Comparison of ENCODE assay signal across 10 cellular contexts in genomic region chr5:96721351-96721970, GRCh38. TPM values are rescaled to one million over a fixed set of nuclear protein-coding genes. Genes with fewer than 3 reads are reported as not detected.
A peak's percentile ranks its signal among the peaks of the same experiment; 100 is the strongest.
DNase-seq lines count a peak whose midpoint lies in the region; ATAC-seq, FAIRE-seq and TF ChIP-seq lines count a peak whose summit lies in the region.
"Had no signal": no experiment of that assay in that cellular context is flagged by ENCODE, and none has a peak within 500 bp of the region (broad histone marks: within the 10 kb centered on the region; RNA-seq: fewer than 3 reads in every experiment).

No MANE protein-coding gene starts in this region.

- peaks cover 69% of the 10 kb centered on the region for H3K79me2 ChIP-seq in astrocyte (ENCODE audit: insufficient read depth, low read length)

- H3K4me2 ChIP-seq in astrocyte (ENCODE audit: low read length) = no peak overlapping the region

- H3K27ac Mint-ChIP-seq in astrocyte (ENCODE audit: unreplicated experiment) = no peak overlapping the region

- no peaks in the 10 kb centered on the region for H3K27me3 Mint-ChIP-seq in astrocyte (ENCODE audit: low read depth, unreplicated experiment)

- peaks cover 8% of the 10 kb centered on the region for H3K36me3 Mint-ChIP-seq in astrocyte (ENCODE audit: low read depth, unreplicated experiment)

- H3K9me3 Mint-ChIP-seq in astrocyte (ENCODE audit: unreplicated experiment) = no peaks in the 10 kb centered on the region

- peak; percentile 13 to 72 for ATAC-seq in left cardiac atrium

- H3K9me3 ChIP-seq in HEK293 (ENCODE audit: control insufficient read depth, insufficient read depth, low read depth, low read length) = no peaks in the 10 kb centered on the region
- H3K9me3 ChIP-seq in astrocyte (ENCODE audit: insufficient read depth, low read depth, low read length) = no peaks in the 10 kb centered on the region
- H3K9me3 ChIP-seq in suprapubic skin = no peaks in the 10 kb centered on the region
- no peaks in the 10 kb centered on the region for H3K9me3 ChIP-seq in testis

- H3K27me3 ChIP-seq in astrocyte (ENCODE audit: insufficient read depth, low read length) (no peaks in the 10 kb centered on the region), suprapubic skin (no peaks in the 10 kb centered on the region), testis (no peaks in the 10 kb centered on the region)

- H3K36me3 ChIP-seq in HEK293 (ENCODE audit: control insufficient read depth in 2 of 2, insufficient read depth in 1 of 2, low read length in 2 of 2) = peaks cover 3 to 5% of the 10 kb centered on the region in 2 experiments; a peak in 2 of 3 replicates
- peaks cover 5% of the 10 kb centered on the region for H3K36me3 ChIP-seq in astrocyte (ENCODE audit: insufficient read depth, low read length)
- H3K36me3 ChIP-seq in suprapubic skin = peaks cover 17% of the 10 kb centered on the region
- no peaks in the 10 kb centered on the region for H3K36me3 ChIP-seq in testis (ENCODE audit: low read depth, missing control alignments)

- POLR2A ChIA-PET in HEK293 (lab: Yijun Ruan, JAX) = interaction anchor here (1.1 kb wide), 1 partner anchor 18 kb away, joined by 3 read pairs; no protein-coding TSS in a partner anchor

- DNase-seq in astrocyte (ENCODE audit: low read depth) = no peak
- peak; percentile 42 for DNase-seq in left cardiac atrium
- DNase-seq in suprapubic skin (ENCODE audit: low spot score in 2 of 2) = no peak
- DNase-seq in NCI-H1092 treated with DMSO at 0.1 percent for 48 hours (lab: John Stamatoyannopoulos, UW) = no peak
- no peak for DNase-seq in NCI-H345 treated with DMSO at 0.1 percent for 48 hours (lab: John Stamatoyannopoulos, UW; ENCODE audit: unreplicated experiment)
- no peak for DNase-seq in testis
- DNase-seq: activated CD8-positive, alpha-beta memory T cell treated with anti-CD3 and anti-CD28 coated beads for 24 hours; central memory CD4-positive, alpha-beta T cell; NCI-H2081 had no signal

- intact Hi-C loops in left cardiac atrium (cut with DNase I) (loop anchor here in 1 of 2 donors (10.0 kb wide), 1 partner anchor 107 kb away; no protein-coding TSS in a partner anchor), testis (cut with DNase I; ENCODE audit: low total_unique reads) (no loop called here)

- FAIRE-seq in astrocyte (lab: Jason Lieb, UNC) = no peak

- peak overlapping the region; percentile 66 for H3K4me3 Mint-ChIP-seq in astrocyte (ENCODE audit: unreplicated experiment)

- CTCF ChIA-PET in HEK293 (lab: Yijun Ruan, JAX) = interaction anchor here (0.5 to 2.1 kb wide), 4 partner anchors 9 to 442 kb away, joined by 4 to 11 read pairs (median 4); no protein-coding TSS in a partner anchor

- H3K4me1 Mint-ChIP-seq in astrocyte (ENCODE audit: low read depth, unreplicated experiment) = peaks cover 30% of the 10 kb centered on the region

- no peak for TF ChIP-seq EP300 in suprapubic skin (IDR thresholded peaks at IDR 0.05)

- no peak for TF ChIP-seq CTCF in HEK293 (tag by site-specific recombination; IDR thresholded peaks at IDR 0.05)
- TF ChIP-seq CTCF in astrocyte (IDR thresholded peaks at IDR 0.05; ENCODE audit: insufficient read depth, low read depth, low read length) = no peak
- no peak for TF ChIP-seq CTCF in suprapubic skin (IDR thresholded peaks at IDR 0.05)
- TF ChIP-seq CTCF in testis (IDR thresholded peaks at IDR 0.05) = no peak

- peaks cover 60% of the 10 kb centered on the region for H4K20me1 ChIP-seq in astrocyte (ENCODE audit: insufficient read depth, low read length)

- TF ChIP-seq POLR2A in suprapubic skin (IDR thresholded peaks at IDR 0.05) (no peak), testis (IDR thresholded peaks at IDR 0.05) (no peak)

- H3K4me3 ChIP-seq in HEK293 (ENCODE audit: low read depth, low read length) (no peak overlapping the region), astrocyte (ENCODE audit: insufficient read depth, low read depth, low read length) (no peak overlapping the region), suprapubic skin (no peak overlapping the region), testis (no peak overlapping the region)

- no peak overlapping the region for H3K9ac ChIP-seq in astrocyte (ENCODE audit: low read length)

- peaks cover 5% of the 10 kb centered on the region for H3K4me1 ChIP-seq in HEK293 (ENCODE audit: control insufficient read depth, insufficient read depth, low read length)
- H3K4me1 ChIP-seq in astrocyte (ENCODE audit: insufficient read depth, low read length) = no peaks in the 10 kb centered on the region
- peaks cover 50% of the 10 kb centered on the region for H3K4me1 ChIP-seq in suprapubic skin
- no peaks in the 10 kb centered on the region for H3K4me1 ChIP-seq in testis

- H2AFZ ChIP-seq in astrocyte (ENCODE audit: low read depth, low read length) = no peak overlapping the region

- H3K27ac ChIP-seq in HEK293 (ENCODE audit: extremely low read depth, low read depth, low read length) (no peak overlapping the region), astrocyte (ENCODE audit: low read depth, low read length) (no peak overlapping the region), suprapubic skin (peak overlapping the region; percentile 56), testis (no peak overlapping the region)

TF ChIP-seq in HEK293, 187 proteins besides CTCF, POLR2A, EP300 and RAD21:
- no peak for TF ChIP-seq ZNF18 (tag by site-specific recombination; IDR thresholded peaks at IDR 0.05)
- 0 out of 2 replicates have a peak, but pooled peaks have one; percentile 13 for TF ChIP-seq GLIS2 (tag by site-specific recombination; IDR thresholded peaks at IDR 0.05)

RNA-seq across cellular contexts. Expression of gene CAST, which starts 59.3 kb away (rescaled TPM):
- total RNA-seq in astrocyte (268 and 287 TPM in 2 replicates), left cardiac atrium (100 to 1,000 TPM; 422 to 589 TPM), suprapubic skin (100 to 1,000 TPM; 381 to 577 (median 400) TPM), testis (100 to 1,000 TPM; 241 to 260 TPM)
- polyA plus RNA-seq in testis (ENCODE audit: insufficient read depth, low read depth, low replicate concordance) = 195 TPM
